ENCODE assay signal across 8 cellular contexts in the genomic region with DNA sequence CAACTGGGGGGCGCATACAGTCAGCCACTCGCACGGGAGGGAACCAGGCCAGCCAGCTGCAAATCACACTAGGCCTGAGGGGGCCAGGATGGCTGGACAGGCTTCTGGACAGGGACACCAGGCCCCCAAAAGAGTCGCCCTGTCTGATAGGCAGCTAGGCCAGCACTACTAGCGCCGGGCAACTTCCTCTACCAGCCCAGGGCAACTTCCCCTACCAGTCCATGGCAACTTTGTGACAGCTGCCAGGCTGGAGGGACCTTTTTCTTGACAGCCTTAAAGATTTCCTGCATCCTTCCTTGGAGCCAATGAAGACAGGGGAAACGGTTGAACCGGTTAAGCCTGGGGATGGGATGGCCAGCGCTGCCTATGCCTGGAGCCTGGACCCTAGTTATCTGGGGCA. TPM values are rescaled to one million over a fixed set of nuclear protein-coding genes. Genes with fewer than 3 reads are reported as not detected.
DNase-seq lines count a peak whose midpoint lies in the region; ATAC-seq and TF ChIP-seq lines count a peak whose summit lies in the region.

No MANE protein-coding gene starts in this region.

- ATAC-seq in GM19452 (IDR thresholded peaks at IDR 0.05; ENCODE audit: unreplicated experiment): no peak
- no peak for ATAC-seq in GM21423 (IDR thresholded peaks at IDR 0.05; ENCODE audit: unreplicated experiment)
- ATAC-seq in HG03159 (IDR thresholded peaks at IDR 0.05; ENCODE audit: unreplicated experiment): no peak

- intact Hi-C loops in esophagus muscularis mucosa (cut with DNase I): no loop called here

- peak overlapping the region; percentile 33 to 75 (median 70) for H3K9ac ChIP-seq in skeletal muscle tissue (ENCODE audit: low read depth in 1 of 3, low read length in 3 of 3)

- H3K4me3 ChIP-seq in GM12865 (ENCODE audit: low read depth, low read length) (peak overlapping the region; percentile 77), Peyer's patch (peak overlapping the region in 2 of 4 donors; percentile 35 to 37), esophagus muscularis mucosa (peak overlapping the region in 2 of 4 donors; percentile 46 to 48), skeletal muscle tissue (ENCODE audit: low read length in 3 of 3) (no peak overlapping the region)

- H3K27me3 ChIP-seq in Peyer's patch (no peaks in the 10 kb centered on the region), esophagus muscularis mucosa (no peaks in the 10 kb centered on the region), skeletal muscle tissue (ENCODE audit: control insufficient read depth in 3 of 3, insufficient read depth in 3 of 3, low read length in 3 of 3) (peaks cover 0 to 3% (median 0%) of the 10 kb centered on the region in 3 donors)

- H3K9me3 ChIP-seq in Peyer's patch: no peaks in the 10 kb centered on the region
- no peaks in the 10 kb centered on the region for H3K9me3 ChIP-seq in esophagus muscularis mucosa
- H3K9me3 ChIP-seq in skeletal muscle tissue (ENCODE audit: control insufficient read depth in 3 of 3, low read length in 3 of 3): no peaks in the 10 kb centered on the region

- no peak for TF ChIP-seq EP300 in esophagus muscularis mucosa (IDR thresholded peaks at IDR 0.05)

- no peaks in the 10 kb centered on the region for H3K36me3 ChIP-seq in Peyer's patch
- H3K36me3 ChIP-seq in esophagus muscularis mucosa: no peaks in the 10 kb centered on the region
- H3K36me3 ChIP-seq in skeletal muscle tissue (ENCODE audit: control insufficient read depth in 3 of 3, insufficient read depth in 3 of 3, low read length in 3 of 3): no peaks in the 10 kb centered on the region

- TF ChIP-seq POLR2A in Peyer's patch (IDR thresholded peaks at IDR 0.05): no peak
- no peak for TF ChIP-seq POLR2A in esophagus muscularis mucosa (IDR thresholded peaks at IDR 0.05; ENCODE audit: low read depth)

- 70% methylated on average over 9 of the region's 9 CpGs for WGBS in esophagus muscularis mucosa

- peak overlapping the region; percentile 58 to 85 (median 78) for H3K27ac ChIP-seq in Peyer's patch
- H3K27ac ChIP-seq in esophagus muscularis mucosa (replicated peaks in 1 of 4): peak overlapping the region; percentile 85 to 95 (median 94)
- peak overlapping the region; percentile 83 for H3K27ac ChIP-seq in skeletal muscle tissue (ENCODE audit: low read depth, low read length)

- peak; percentile 43 for DNase-seq in GM12865 (ENCODE audit: low read depth)
- DNase-seq in Peyer's patch: peak in 2 of 3 donors; percentile 64 to 66
- no peak for DNase-seq in esophagus muscularis mucosa (ENCODE audit: extremely low spot score)
- DNase-seq in kidney tubule cell (ENCODE audit: low spot score): no peak

- TF ChIP-seq CTCF in GM12865 (IDR thresholded peaks at IDR 0.05; ENCODE audit: insufficient read depth, low read depth, low read length, missing control alignments) (no peak), Peyer's patch (IDR thresholded peaks at IDR 0.05) (no peak), esophagus muscularis mucosa (IDR thresholded peaks at IDR 0.05) (no peak)

- H3K4me1 ChIP-seq in Peyer's patch (peaks cover 0 to 58% (median 46%) of the 10 kb centered on the region in 4 donors), esophagus muscularis mucosa (peaks cover 73 to 92% (median 92%) of the 10 kb centered on the region in 4 donors), skeletal muscle tissue (ENCODE audit: control insufficient read depth in 3 of 3, insufficient read depth in 3 of 3, low read length in 3 of 3) (peaks cover 63 to 72% (median 67%) of the 10 kb centered on the region in 3 donors)

RNA-seq across cellular contexts. Expression of a gene that starts 5.1 kb away (rescaled TPM):
- total RNA-seq in Peyer's patch (10 to 100 TPM in 1 of 4 donors, 1 to 10 TPM in 3; 1.9 to 14.9 (median 3.8) TPM), esophagus muscularis mucosa (10 to 100 TPM in 3 of 4 donors, 1 to 10 TPM in 1; 9.6 to 40.3 (median 16.3) TPM), skeletal muscle tissue (3.7 TPM)

RNA-seq across cellular contexts. Expression of a gene that starts 49.1 kb away (rescaled TPM):
- total RNA-seq in Peyer's patch (1 to 10 TPM; 2.8 to 5.8 (median 4.1) TPM), esophagus muscularis mucosa (10 to 100 TPM; 25.1 to 29.5 (median 27.2) TPM), skeletal muscle tissue (6.3 TPM)

Comparison
In these comparisons a context has a peak if more than half of its experiments do, and no peak if none do; other contexts are left out.
1. DNase-seq: peak in GM12865 (single experiment) and Peyer's patch (2 of 3); none in esophagus muscularis mucosa (single experiment) and kidney tubule cell (single experiment).
2. Peak in every context shown above with its lines, with median percentiles within 50 percentile points of each other: H3K27ac ChIP-seq.